Comparison of ENCODE assay signal across 9 cellular contexts in the genomic region with DNA sequence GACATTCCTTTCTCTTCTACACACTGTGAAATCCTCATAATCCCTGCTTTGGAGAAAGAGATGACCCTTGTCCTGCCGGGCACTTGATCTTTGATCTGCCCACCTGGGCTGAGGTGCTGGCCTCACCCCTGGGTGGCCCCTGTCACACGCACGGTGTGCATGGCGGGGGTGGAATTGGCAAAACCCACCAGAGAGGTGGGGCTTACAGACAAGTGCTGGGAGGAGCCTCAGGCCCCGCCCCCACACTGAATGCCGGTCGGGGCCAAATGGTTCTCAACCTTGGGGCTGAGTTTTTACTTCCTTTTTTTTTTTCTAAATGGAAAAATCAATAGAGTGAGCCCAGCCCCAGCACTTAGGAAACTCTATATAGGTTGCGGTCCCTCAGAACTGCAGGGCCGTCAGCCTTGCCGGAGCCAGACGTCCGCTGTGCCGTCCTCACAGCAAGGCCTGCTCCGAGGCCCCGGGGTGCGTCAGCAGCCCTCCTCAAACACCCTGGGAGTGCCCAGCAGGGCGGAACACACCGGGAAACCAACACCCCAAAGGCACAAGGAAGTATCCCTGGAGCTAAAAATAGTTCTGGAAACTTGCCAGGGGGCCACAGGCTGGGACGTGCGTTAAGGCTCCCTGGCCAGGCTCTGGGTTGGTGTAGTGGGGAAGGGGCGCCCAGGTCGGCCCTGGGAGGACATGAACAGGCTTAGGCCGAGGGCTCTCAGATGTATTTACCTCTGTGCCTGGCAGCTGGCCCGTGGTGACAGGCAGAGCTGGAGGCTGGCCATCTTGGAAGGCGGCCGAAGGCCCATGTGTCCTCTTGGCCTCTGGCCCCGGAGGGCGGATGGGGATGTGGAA. TPM values are rescaled to one million over a fixed set of nuclear protein-coding genes. Genes with fewer than 3 reads are reported as not detected.
DNase-seq lines count a peak whose midpoint lies in the region; ATAC-seq and TF ChIP-seq lines count a peak whose summit lies in the region.
"Had no signal": no experiment of that assay in that cellular context is flagged by ENCODE, and none has a peak within 500 bp of the region (broad histone marks: within the 10 kb centered on the region; RNA-seq: fewer than 3 reads in every experiment).

No MANE protein-coding gene starts in this region.

- H3K4me1 ChIP-seq in ACC112 (ENCODE audit: control insufficient read depth, insufficient read depth, low read length, unreplicated experiment) (peaks cover 4% of the 10 kb centered on the region), neural progenitor cell (peaks cover 20% of the 10 kb centered on the region)

- no peak overlapping the region for H3K27ac ChIP-seq in ACC112 (ENCODE audit: low read depth, low read length)
- peak overlapping the region; percentile 86 for H3K27ac ChIP-seq in HL-60 (replicated peaks)
- H3K27ac ChIP-seq in neural progenitor cell, result no peak overlapping the region

- peaks cover 13% of the 10 kb centered on the region for H4K20me1 ChIP-seq in neural progenitor cell (ENCODE audit: low read depth)

- H3K9me3 ChIP-seq in neural progenitor cell (ENCODE audit: low read depth), result no peaks in the 10 kb centered on the region

- peak; percentile 77 to 78 for DNase-seq in HL-60 (ENCODE audit: low read depth in 1 of 2, low spot score in 1 of 2)
- peak; percentile 75 for DNase-seq in SHP77 treated with DMSO at 0.1 percent for 48 hours (lab: John Stamatoyannopoulos, UW)
- DNase-seq in fibroblast of the aortic adventitia (ENCODE audit: low read depth), result peak; percentile 22
- peak; percentile 46 for DNase-seq in neural progenitor cell (ENCODE audit: low spot score)
- no peak for DNase-seq in activated T-cell treated with anti-CD3 and anti-CD28 coated beads, Interleukin-2, amount 50 U/mL, for 24 hours
- DNase-seq: activated T-cell treated with anti-CD3 and anti-CD28 coated beads, Interleukin-2, amount 50 U/mL, for 4 hours had no signal

- H3K36me3 ChIP-seq in ACC112 (ENCODE audit: insufficient read depth, low read length) (no peaks in the 10 kb centered on the region), neural progenitor cell (no peaks in the 10 kb centered on the region)

- peaks cover 8% of the 10 kb centered on the region for H3K36me3 Mint-ChIP-seq in neural progenitor cell
- no peaks in the 10 kb centered on the region for H3K36me3 Mint-ChIP-seq in activated T-cell treated with anti-CD3 and anti-CD28 coated beads, Interleukin-2, amount 50 U/mL, for 24 hours (ENCODE audit: low read depth)

- ATAC-seq in GM18907 (IDR thresholded peaks at IDR 0.05; ENCODE audit: unreplicated experiment) (peak; percentile 61), HG02884 (IDR thresholded peaks at IDR 0.05; ENCODE audit: unreplicated experiment) (no peak)

- no peaks in the 10 kb centered on the region for H3K79me2 ChIP-seq in ACC112 (ENCODE audit: control insufficient read depth, insufficient read depth, low read length, unreplicated experiment)
- no peaks in the 10 kb centered on the region for H3K79me2 ChIP-seq in neural progenitor cell (ENCODE audit: low read depth)

- H3F3A ChIP-seq in neural progenitor cell (ENCODE audit: low read depth), result peaks cover 16% of the 10 kb centered on the region

- peaks cover 16% of the 10 kb centered on the region for H3K27me3 Mint-ChIP-seq in neural progenitor cell (ENCODE audit: insufficient read depth, low read depth)
- peaks cover 40% of the 10 kb centered on the region for H3K27me3 Mint-ChIP-seq in activated T-cell treated with anti-CD3 and anti-CD28 coated beads, Interleukin-2, amount 50 U/mL, for 24 hours

- H2AFZ ChIP-seq in ACC112 (ENCODE audit: low read length, unreplicated experiment) (no peak overlapping the region), neural progenitor cell (replicated peaks) (no peak overlapping the region)

- no peak overlapping the region for H3K4me2 ChIP-seq in neural progenitor cell

- H3K9ac ChIP-seq in neural progenitor cell, result no peak overlapping the region

- peaks cover 34% of the 10 kb centered on the region for H3K4me1 Mint-ChIP-seq in neural progenitor cell
- peaks cover 12% of the 10 kb centered on the region for H3K4me1 Mint-ChIP-seq in activated T-cell treated with anti-CD3 and anti-CD28 coated beads, Interleukin-2, amount 50 U/mL, for 24 hours (ENCODE audit: low read depth)

- H3K4me3 Mint-ChIP-seq in neural progenitor cell, result peak overlapping the region; percentile 28
- H3K4me3 Mint-ChIP-seq in activated T-cell treated with anti-CD3 and anti-CD28 coated beads, Interleukin-2, amount 50 U/mL, for 24 hours, result no peak overlapping the region
- H3K4me3 Mint-ChIP-seq: activated T-cell treated with anti-CD3 and anti-CD28 coated beads, Interleukin-2, amount 50 U/mL, for 4 hours had no signal

- no peak for TF ChIP-seq CTCF in HL-60 (IDR thresholded peaks at IDR 0.05; ENCODE audit: insufficient read depth, low read length)
- no peak for TF ChIP-seq CTCF in fibroblast of the aortic adventitia (IDR thresholded peaks at IDR 0.05; ENCODE audit: insufficient read depth, low read length)
- no peak for TF ChIP-seq CTCF in neural progenitor cell (IDR thresholded peaks at IDR 0.05)

- no peak overlapping the region for H3K27ac Mint-ChIP-seq in neural progenitor cell
- H3K27ac Mint-ChIP-seq in activated T-cell treated with anti-CD3 and anti-CD28 coated beads, Interleukin-2, amount 50 U/mL, for 24 hours, result no peak overlapping the region

- H3K27me3 ChIP-seq in ACC112 (ENCODE audit: insufficient read depth, low read length), result no peaks in the 10 kb centered on the region
- H3K27me3 ChIP-seq in HL-60 (ENCODE audit: insufficient read depth, poor library complexity, severe bottlenecking), result no peaks in the 10 kb centered on the region
- no peaks in the 10 kb centered on the region for H3K27me3 ChIP-seq in neural progenitor cell

- H3K4me3 ChIP-seq in ACC112 (ENCODE audit: low read depth, low read length) (peak overlapping the region; percentile 8; the same call in 1 of the 2 replicates), HL-60 (replicated peaks; ENCODE audit: insufficient read depth, low read length) (peak overlapping the region; percentile 16; the same call in 1 of the 2 replicates), fibroblast of the aortic adventitia (ENCODE audit: low read depth, low read length) (no peak overlapping the region), neural progenitor cell (no peak overlapping the region)

- H3K9me3 Mint-ChIP-seq in neural progenitor cell, result peaks cover 14% of the 10 kb centered on the region
- peaks cover 12% of the 10 kb centered on the region for H3K9me3 Mint-ChIP-seq in activated T-cell treated with anti-CD3 and anti-CD28 coated beads, Interleukin-2, amount 50 U/mL, for 24 hours

RNA-seq across cellular contexts. Expression of a gene that starts 11.0 kb away (rescaled TPM):
- total RNA-seq in fibroblast of the aortic adventitia (ENCODE audit: low replicate concordance) (0.99 and 24.4 TPM in 2 replicates), neural progenitor cell (ENCODE audit: low replicate concordance) (13.5 and 42.0 TPM in 2 replicates)

RNA-seq across cellular contexts. Expression of a gene that starts 23.5 kb away (rescaled TPM):
- total RNA-seq in fibroblast of the aortic adventitia (ENCODE audit: low replicate concordance) (not detected in 2 replicates), neural progenitor cell (ENCODE audit: low replicate concordance) (0.28 TPM in 1 of 2 replicates, not detected in the other)

Comparison
In these comparisons a context has a peak if more than half of its experiments do, and no peak if none do; other contexts are left out.
1. H3K4me3 ChIP-seq: peak in ACC112 (single experiment) and HL-60 (single experiment); none in fibroblast of the aortic adventitia (single experiment) and neural progenitor cell (single experiment).